In genomic region chr19:39046037-39046821, GRCh38 we compare ENCODE assay signal across 15 cellular contexts. TPM values are rescaled to one million over a fixed set of nuclear protein-coding genes. Genes with fewer than 3 reads are reported as not detected.
DNase-seq lines count a peak whose midpoint lies in the region; ATAC-seq and TF ChIP-seq lines count a peak whose summit lies in the region.
"Had no signal": no experiment of that assay in that cellular context is flagged by ENCODE, and none has a peak within 500 bp of the region (broad histone marks: within the 10 kb centered on the region; RNA-seq: fewer than 3 reads in every experiment).

No MANE protein-coding gene starts in this region.

- H3K4me1 Mint-ChIP-seq in activated naive CD4-positive, alpha-beta T cell treated with anti-CD3 and anti-CD28 coated beads, Interleukin-2, amount 50 U/mL, for 24 hours: no peaks in the 10 kb centered on the region
- H3K4me1 Mint-ChIP-seq in activated naive CD4-positive, alpha-beta T cell treated with anti-CD3 and anti-CD28 coated beads, Interleukin-2, amount 10 ng/mL, durations not matched to agents 7 days and 5 days: no peaks in the 10 kb centered on the region

- H3K36me3 Mint-ChIP-seq in activated naive CD4-positive, alpha-beta T cell treated with anti-CD3 and anti-CD28 coated beads, Interleukin-2, amount 50 U/mL, for 24 hours: no peaks in the 10 kb centered on the region
- H3K36me3 Mint-ChIP-seq in activated naive CD4-positive, alpha-beta T cell treated with anti-CD3 and anti-CD28 coated beads, Interleukin-2, amount 10 ng/mL, durations not matched to agents 7 days and 5 days: no peaks in the 10 kb centered on the region

- no peaks in the 10 kb centered on the region for H3K27me3 ChIP-seq in Panc1 (ENCODE audit: control insufficient read depth, insufficient read depth, low read length)
- H3K27me3 ChIP-seq in lower lobe of right lung (ENCODE audit: low read depth): no peaks in the 10 kb centered on the region
- H3K27me3 ChIP-seq: BLaER1, cardiac muscle cell, upper lobe of left lung had no signal

- H3K4me3 ChIP-seq in Panc1 (ENCODE audit: low read depth in 2 of 2, low read length in 2 of 2) (no peak overlapping the region), lower lobe of right lung (no peak overlapping the region)
- H3K4me3 ChIP-seq: BLaER1, cardiac muscle cell, upper lobe of left lung had no signal

- no peak overlapping the region for H3K4me3 Mint-ChIP-seq in activated naive CD4-positive, alpha-beta T cell treated with anti-CD3 and anti-CD28 coated beads, Interleukin-2, amount 50 U/mL, for 24 hours
- no peak overlapping the region for H3K4me3 Mint-ChIP-seq in activated naive CD4-positive, alpha-beta T cell treated with anti-CD3 and anti-CD28 coated beads, Interleukin-2, amount 10 ng/mL, durations not matched to agents 7 days and 5 days
- H3K4me3 Mint-ChIP-seq: activated T-cell treated with anti-CD3 and anti-CD28 coated beads, Interleukin-2, amount 50 U/mL, for 72 hours had no signal

- H3K27ac ChIP-seq in Panc1 (ENCODE audit: low read length) (no peak overlapping the region), lower lobe of right lung (no peak overlapping the region)
- H3K27ac ChIP-seq: BLaER1, cardiac muscle cell, upper lobe of left lung had no signal

- TF ChIP-seq POLR2A in erythroblast (IDR thresholded peaks at IDR 0.05; ENCODE audit: low read length): no peak

- intact Hi-C loops in Panc1 (cut with micrococcal nuclease; ENCODE audit: unreplicated experiment) (no loop called here), posterior cingulate gyrus (cut with DNase I) (no loop called here), left cardiac atrium (cut with DNase I) (no loop called here), lower lobe of right lung (cut with DNase I) (no loop called here)

- H3K4me1 ChIP-seq in Panc1 (ENCODE audit: control insufficient read depth, insufficient read depth, low read length) (peaks cover 7% of the 10 kb centered on the region; the same call in 1 of the 2 replicates), lower lobe of right lung (no peaks in the 10 kb centered on the region)
- H3K4me1 ChIP-seq: BLaER1, upper lobe of left lung had no signal

- BruUV-seq in Panc1 (replicated peaks; lab: Mats Ljungman, UMichigan): no TSS peak

- in situ Hi-C loops in Panc1 (cut with HindIII; ENCODE audit: low pct_unique_long_range_greater_than_20kb, low sequenced_read_pairs): no loop called here

- no peaks in the 10 kb centered on the region for H3K36me3 ChIP-seq in Panc1 (ENCODE audit: control insufficient read depth, insufficient read depth, low read length)
- no peaks in the 10 kb centered on the region for H3K36me3 ChIP-seq in lower lobe of right lung
- H3K36me3 ChIP-seq: BLaER1, cardiac muscle cell, upper lobe of left lung had no signal

- TF ChIP-seq CTCF in Panc1 (IDR thresholded peaks at IDR 0.05) (no peak), lower lobe of right lung (IDR thresholded peaks at IDR 0.05) (no peak)

- no peak for DNase-seq in activated naive CD4-positive, alpha-beta T cell treated with anti-CD3 and anti-CD28 coated beads, Interleukin-2, amount 10 ng/mL, durations not matched to agents 7 days and 5 days
- no peak for DNase-seq in Panc1 (ENCODE audit: low read depth, low spot score)
- peak; percentile 23 to 39 for DNase-seq in erythroblast (lab: John Stamatoyannopoulos, UW)
- DNase-seq in posterior cingulate gyrus: no peak
- no peak for DNase-seq in HK-2 (ENCODE audit: unreplicated experiment)
- no peak for DNase-seq in left cardiac atrium
- DNase-seq in lower lobe of right lung: no peak
- DNase-seq: activated T-cell treated with anti-CD3 and anti-CD28 coated beads, Interleukin-2, amount 50 U/mL, for 72 hours; NCI-H2171 treated with DMSO at 0.1 percent for 48 hours; upper lobe of left lung had no signal

- no peaks in the 10 kb centered on the region for H3K9me3 Mint-ChIP-seq in activated naive CD4-positive, alpha-beta T cell treated with anti-CD3 and anti-CD28 coated beads, Interleukin-2, amount 50 U/mL, for 24 hours
- H3K9me3 Mint-ChIP-seq in activated naive CD4-positive, alpha-beta T cell treated with anti-CD3 and anti-CD28 coated beads, Interleukin-2, amount 10 ng/mL, durations not matched to agents 7 days and 5 days: peaks cover 6% of the 10 kb centered on the region
- H3K9me3 Mint-ChIP-seq: activated T-cell treated with anti-CD3 and anti-CD28 coated beads, Interleukin-2, amount 50 U/mL, for 72 hours had no signal

- POLR2A ChIA-PET in Panc1 (lab: Charles Lee): interaction anchor here (0.6 to 0.7 kb wide), 5 partner anchors 21 to 246 kb away, joined by 3 to 12 read pairs (median 4); no protein-coding TSS in a partner anchor

- ATAC-seq in Panc1 (peak; percentile 80), left cardiac atrium (no peak), lower lobe of right lung (no peak)

- H3K27me3 Mint-ChIP-seq in activated naive CD4-positive, alpha-beta T cell treated with anti-CD3 and anti-CD28 coated beads, Interleukin-2, amount 50 U/mL, for 24 hours: peaks cover 3% of the 10 kb centered on the region
- peaks cover 16% of the 10 kb centered on the region for H3K27me3 Mint-ChIP-seq in activated naive CD4-positive, alpha-beta T cell treated with anti-CD3 and anti-CD28 coated beads, Interleukin-2, amount 10 ng/mL, durations not matched to agents 7 days and 5 days

- peak overlapping the region; percentile 41 for H3K27ac Mint-ChIP-seq in activated naive CD4-positive, alpha-beta T cell treated with anti-CD3 and anti-CD28 coated beads, Interleukin-2, amount 50 U/mL, for 24 hours
- H3K27ac Mint-ChIP-seq in activated naive CD4-positive, alpha-beta T cell treated with anti-CD3 and anti-CD28 coated beads, Interleukin-2, amount 10 ng/mL, durations not matched to agents 7 days and 5 days: no peak overlapping the region
- H3K27ac Mint-ChIP-seq: activated T-cell treated with anti-CD3 and anti-CD28 coated beads, Interleukin-2, amount 50 U/mL, for 72 hours had no signal

- CTCF ChIA-PET in activated naive CD4-positive, alpha-beta T cell treated with anti-CD3 and anti-CD28 coated beads, Interleukin-2, amount 10 ng/mL, durations not matched to agents 7 days and 5 days (lab: Charles Lee): interaction anchor here (1.8 kb wide), 1 partner anchor 64 kb away, joined by 5 read pairs; no protein-coding TSS in a partner anchor
- CTCF ChIA-PET in Panc1 (lab: Charles Lee): interaction anchor here (0.6 to 0.8 kb wide), 4 partner anchors 69 to 762 kb away, joined by 3 read pairs; partner anchors contain the start of gene FBXO17

- H3K9me3 ChIP-seq in Panc1 (ENCODE audit: control insufficient read depth, insufficient read depth, low read depth, low read length) (no peaks in the 10 kb centered on the region), lower lobe of right lung (no peaks in the 10 kb centered on the region)
- H3K9me3 ChIP-seq: upper lobe of left lung had no signal

RNA-seq across cellular contexts. Expression of gene FBXO27, which starts 13.9 kb away (rescaled TPM):
- total RNA-seq in Panc1 (2021; ENCODE audit: unreplicated experiment): 443 TPM
- 429 TPM for polyA plus RNA-seq in Panc1 (2012; ENCODE audit: insufficient read length)
- 10 to 100 TPM; 19.2 to 19.8 TPM for total RNA-seq in left cardiac atrium
- 6.4 TPM for total RNA-seq in lower lobe of right lung

RNA-seq across cellular contexts. Expression of gene ACP7, which starts 37.9 kb away (rescaled TPM):
- 10.3 TPM for total RNA-seq in Panc1 (2021; ENCODE audit: unreplicated experiment)
- 8.1 TPM for polyA plus RNA-seq in Panc1 (2012; ENCODE audit: insufficient read length)
- not detected for total RNA-seq in left cardiac atrium
- total RNA-seq in lower lobe of right lung: not detected
- total RNA-seq: activated T-cell treated with anti-CD3 and anti-CD28 coated beads, Interleukin-2, amount 50 U/mL, for 72 hours; cardiac muscle cell; T-helper 2 cell treated with Interferon-gamma antibody and Interleukin-4, amounts not matched to agents 100 ng/mL and 5 ng/mL, for 36 hours; upper lobe of left lung had no signal
- polyA plus RNA-seq: cardiac muscle cell, liver had no signal

Comparison
In these comparisons a context has a peak if more than half of its experiments do, and no peak if none do; other contexts are left out.
1. DNase-seq: peak in erythroblast (2 of 2); none in activated naive CD4-positive, alpha-beta T cell treated with anti-CD3 and anti-CD28 coated beads, Interleukin-2, amount 10 ng/mL, durations not matched to agents 7 days and 5 days (single experiment), Panc1 (single experiment), posterior cingulate gyrus (0 of 10), HK-2 (single experiment), left cardiac atrium (single experiment) and lower lobe of right lung (single experiment).
2. RNA of gene FBXO27, which starts 13.9 kb away (total RNA-seq): 443 TPM in Panc1 (single experiment); 19.2 to 19.8 TPM in left cardiac atrium and 6.4 TPM in lower lobe of right lung (single experiment); every median in the first group is over 10 times any median in the second.
3. RNA of gene ACP7, which starts 37.9 kb away (total RNA-seq): 10.3 TPM in Panc1 (single experiment); not detected in left cardiac atrium and not detected in lower lobe of right lung (single experiment); every median in the first group is over 10 times any median in the second.